Comparison of ENCODE assay signal across 22 cellular contexts in the genomic region with DNA sequence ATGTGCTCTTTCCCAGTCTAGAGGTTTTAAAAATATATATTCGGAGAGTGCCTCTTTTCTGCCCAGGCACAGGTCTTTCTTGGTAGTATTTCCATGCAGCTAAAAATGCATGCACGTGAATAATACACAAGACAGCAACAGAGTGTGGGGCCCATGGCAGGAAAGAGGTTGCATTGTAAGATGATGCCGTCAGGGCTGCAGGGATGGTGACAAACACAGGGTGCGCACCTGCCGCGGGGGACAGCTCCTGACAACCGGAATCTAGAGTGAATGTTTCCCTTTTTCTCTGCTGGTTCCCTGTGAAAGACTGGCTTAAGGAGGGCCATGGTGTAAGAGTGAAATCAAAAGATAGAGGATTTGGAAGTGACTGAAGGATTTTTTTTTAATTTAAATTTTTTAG.
DNase-seq lines count a peak whose midpoint lies in the region; ATAC-seq, FAIRE-seq and TF ChIP-seq lines count a peak whose summit lies in the region.
"Had no signal": no experiment of that assay in that cellular context is flagged by ENCODE, and none has a peak within 500 bp of the region (broad histone marks: within the 10 kb centered on the region; RNA-seq: fewer than 3 reads in every experiment).

No MANE protein-coding gene starts in this region.

- H3K4me1 ChIP-seq in kidney (ENCODE audit: control insufficient read depth in 1 of 2, insufficient read depth in 1 of 2, low read depth in 1 of 2, low read length in 2 of 2) (peaks cover 3 to 17% of the 10 kb centered on the region in 2 donors), psoas muscle (peaks cover 33% of the 10 kb centered on the region), stomach (peaks cover 31 to 59% (median 43%) of the 10 kb centered on the region in 4 donors)

- TF ChIP-seq CTCF in kidney (IDR thresholded peaks at IDR 0.05; ENCODE audit: borderline replicate concordance, extremely low read depth, insufficient read depth), result no peak
- no peak for TF ChIP-seq CTCF in psoas muscle (IDR thresholded peaks at IDR 0.05)
- TF ChIP-seq CTCF in stomach (IDR thresholded peaks at IDR 0.05), result no peak

- H3K9ac ChIP-seq in kidney (ENCODE audit: low read length in 2 of 2), result no peak overlapping the region

- FAIRE-seq in kidney (lab: Jason Lieb, UNC) (no peak), frontal cortex (lab: Jason Lieb, UNC) (no peak)
- FAIRE-seq: GM18507, K562, urothelium cell line had no signal

- TF ChIP-seq POLR2A in stomach (IDR thresholded peaks at IDR 0.05), result no peak

- H3K9me3 ChIP-seq in kidney (ENCODE audit: control insufficient read depth in 1 of 2, low read length in 2 of 2) (no peaks in the 10 kb centered on the region), psoas muscle (no peaks in the 10 kb centered on the region), stomach (no peaks in the 10 kb centered on the region)
- H3K9me3 ChIP-seq: BE2C had no signal

- peak; percentile 64 for DNase-seq in NCI-H510A treated with DMSO at 0.1 percent for 48 hours (lab: John Stamatoyannopoulos, UW)
- no peak for DNase-seq in NCI-H510A (lab: John Stamatoyannopoulos, UW)
- DNase-seq in NCI-H69 (lab: John Stamatoyannopoulos, UW), result peak; percentile 48
- peak; percentile 18 for DNase-seq in kidney
- no peak for DNase-seq in psoas muscle
- no peak for DNase-seq in stomach
- DNase-seq in frontal cortex (ENCODE audit: low spot score in 2 of 2), result no peak
- DNase-seq: activated CD4-positive, alpha-beta T cell treated with anti-CD3 and anti-CD28 coated beads, Interleukin-2, amount 50 U/mL, for 1 hour; activated naive CD8-positive, alpha-beta T cell treated with anti-CD3 and anti-CD28 coated beads for 36 hours; BE2C; Calu3; foreskin fibroblast; mesenchymal stem cell; naive B cell; posterior cingulate gyrus had no signal

- intact Hi-C loops in kidney (cut with DNase I) (no loop called here), psoas muscle (cut with DNase I) (no loop called here), stomach (cut with DNase I; ENCODE audit: low total_unique reads) (no loop called here)

- WGBS in psoas muscle, 3 donors, result 66 to 78% (median 66%) methylated on average over 7 of the region's 7 CpGs
- whole genome bisulfite sequencing in stomach, 5 donors, result 46 to 78% (median 64%) methylated on average over 7 of the region's 7 CpGs

- H3K27ac ChIP-seq in kidney (ENCODE audit: low read depth in 2 of 2, low read length in 2 of 2) (no peak overlapping the region), psoas muscle (peak overlapping the region; percentile 34), stomach (peak overlapping the region in 1 of 5 donors; percentile 60)
- H3K27ac ChIP-seq: epithelial cell of prostate, SK-N-MC, VCaP had no signal

- H3K27me3 ChIP-seq in psoas muscle (ENCODE audit: insufficient read depth in 3 of 3, low read length in 2 of 3), result no peaks in the 10 kb centered on the region
- peaks cover 0 to 29% (median 6%) of the 10 kb centered on the region in 3 donors for H3K27me3 ChIP-seq in stomach
- H3K27me3 ChIP-seq: BE2C had no signal

- no peak overlapping the region for H3K4me3 ChIP-seq in kidney (ENCODE audit: low read length in 2 of 2)
- H3K4me3 ChIP-seq in psoas muscle, result no peak overlapping the region
- H3K4me3 ChIP-seq in stomach, result no peak overlapping the region
- H3K4me3 ChIP-seq: K562, SK-N-MC had no signal

- ATAC-seq in psoas muscle (no peak), HG03457 (IDR thresholded peaks at IDR 0.05; ENCODE audit: unreplicated experiment) (no peak)
- ATAC-seq: K562 had no signal

- TF ChIP-seq EP300 in stomach (IDR thresholded peaks at IDR 0.05), result no peak

- H3K36me3 ChIP-seq in kidney (ENCODE audit: control insufficient read depth in 1 of 2, insufficient read depth in 2 of 2, low read length in 2 of 2), result peaks cover 0 to 2% of the 10 kb centered on the region in 2 donors
- H3K36me3 ChIP-seq in psoas muscle (ENCODE audit: insufficient read depth in 1 of 2, low read depth in 1 of 2), result peaks cover 0 to 27% of the 10 kb centered on the region in 2 donors
- peaks cover 0 to 5% (median 0%) of the 10 kb centered on the region in 4 donors for H3K36me3 ChIP-seq in stomach
- H3K36me3 ChIP-seq: BE2C had no signal

Comparison
In these comparisons a context has a peak if more than half of its experiments do, and no peak if none do; other contexts are left out.
1. DNase-seq: peak in NCI-H510A treated with DMSO at 0.1 percent for 48 hours (single experiment), NCI-H69 (single experiment) and kidney (single experiment); none in NCI-H510A (single experiment), psoas muscle (0 of 2), stomach (single experiment) and frontal cortex (0 of 2).